28 cellular contexts compared by ENCODE assay signal in the genomic region with DNA sequence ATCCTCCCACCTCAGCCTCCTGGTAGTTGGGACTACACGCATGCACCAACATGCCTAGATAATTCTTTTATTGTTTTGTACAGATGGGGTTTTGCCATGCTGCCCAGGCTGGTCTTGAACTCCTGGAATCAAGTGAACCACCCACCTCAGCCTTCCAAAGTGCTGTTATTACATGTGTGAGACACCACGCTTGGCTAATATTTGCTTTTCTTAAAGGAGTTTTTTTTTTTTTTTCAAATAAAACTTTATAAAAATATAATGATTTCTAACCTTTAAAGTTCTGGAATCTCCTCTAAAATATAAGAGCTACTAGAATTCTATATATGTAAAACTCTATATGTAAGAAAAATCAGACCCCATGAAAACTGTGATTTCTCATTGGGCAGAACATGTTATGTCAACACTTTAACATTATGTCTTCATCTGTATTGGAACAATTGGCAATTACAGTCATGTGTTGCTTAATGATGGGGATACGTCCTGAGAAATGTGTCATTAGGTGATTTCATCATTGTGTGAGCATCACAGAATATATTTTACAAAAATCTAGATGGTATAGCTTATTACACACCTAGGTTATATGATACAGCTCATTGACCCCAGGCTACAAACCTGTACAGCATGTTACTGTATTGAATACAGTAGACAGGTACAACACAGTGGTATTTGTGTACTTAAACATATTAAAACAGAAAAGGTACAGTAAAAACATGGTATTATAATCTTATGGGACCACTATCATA.
"Had no signal": no experiment of that assay in that cellular context is flagged by ENCODE, and none has a peak within 500 bp of the region (broad histone marks: within the 10 kb centered on the region; RNA-seq: fewer than 3 reads in every experiment).

No MANE protein-coding gene starts in this region.

- H3K27ac ChIP-seq: brain microvascular endothelial cell, WERI-Rb-1 had no signal

- H3K36me3 ChIP-seq: brain microvascular endothelial cell, WERI-Rb-1 had no signal

- DNase-seq: activated CD4-positive, alpha-beta memory T cell treated with anti-CD3 and anti-CD28 coated beads, Interleukin-2, amount 10 ng/mL, durations not matched to agents 7 days and 5 days; activated CD4-positive, alpha-beta T cell treated with anti-CD3 and anti-CD28 coated beads for 1 hour; activated CD4-positive, alpha-beta T cell treated with anti-CD3 and anti-CD28 coated beads for 48 hours; activated CD4-positive, CD25-positive, alpha-beta regulatory T cell; activated CD8-positive, alpha-beta memory T cell treated with anti-CD3 and anti-CD28 coated beads for 24 hours; activated CD8-positive, alpha-beta memory T cell treated with anti-CD3 and anti-CD28 coated beads, Interleukin-2, amount 10 ng/mL, durations not matched to agents 7 days and 5 days; activated CD8-positive, alpha-beta memory T cell treated with anti-CD3 and anti-CD28 coated beads, Interleukin-2, amount 50 U/mL, for 48 hours; activated effector memory CD4-positive, alpha-beta T cell treated with Interleukin-2 at 50 U/mL for 16 hours; activated naive CD4-positive, alpha-beta T cell treated with anti-CD3 and anti-CD28 coated beads, Interleukin-2, amount 10 ng/mL, durations not matched to agents 7 days and 5 days; activated naive CD8-positive, alpha-beta T cell treated with anti-CD3 and anti-CD28 coated beads, Interleukin-2, amount 50 U/mL, for 24 hours; activated T-cell treated with anti-CD3 and anti-CD28 coated beads, Interleukin-2, amount 50 U/mL, for 48 hours; aorta; brain microvascular endothelial cell; Kasumi-1; KG1; MM.1S; NCI-H1048; NCI-H1105 treated with DMSO at 0.1 percent for 48 hours; NCI-H1436 treated with DMSO at 0.1 percent for 48 hours; NCI-H1694 treated with DMSO at 0.1 percent for 48 hours; NCI-H2029; NCI-H345; NCI-H524 treated with DMSO at 0.1 percent for 48 hours; NCI-H748 treated with DMSO at 0.1 percent for 48 hours; NK-92 treated with Interleukin-12 subunit alpha and Interleukin-12 subunit beta, amount 100 ng/mL, for 24 hours; Right ventricle myocardium superior; T1000; WERI-Rb-1 had no signal

- ATAC-seq: activated CD8-positive, alpha-beta memory T cell treated with anti-CD3 and anti-CD28 coated beads, Interleukin-2, amount 10 ng/mL, durations not matched to agents 7 days and 5 days; activated naive CD8-positive, alpha-beta T cell treated with anti-CD3 and anti-CD28 coated beads, Interleukin-2, amount 50 U/mL, for 24 hours had no signal

- H3K27me3 ChIP-seq: brain microvascular endothelial cell had no signal
